ENCODE assay signal across 15 cellular contexts in the genomic region with DNA sequence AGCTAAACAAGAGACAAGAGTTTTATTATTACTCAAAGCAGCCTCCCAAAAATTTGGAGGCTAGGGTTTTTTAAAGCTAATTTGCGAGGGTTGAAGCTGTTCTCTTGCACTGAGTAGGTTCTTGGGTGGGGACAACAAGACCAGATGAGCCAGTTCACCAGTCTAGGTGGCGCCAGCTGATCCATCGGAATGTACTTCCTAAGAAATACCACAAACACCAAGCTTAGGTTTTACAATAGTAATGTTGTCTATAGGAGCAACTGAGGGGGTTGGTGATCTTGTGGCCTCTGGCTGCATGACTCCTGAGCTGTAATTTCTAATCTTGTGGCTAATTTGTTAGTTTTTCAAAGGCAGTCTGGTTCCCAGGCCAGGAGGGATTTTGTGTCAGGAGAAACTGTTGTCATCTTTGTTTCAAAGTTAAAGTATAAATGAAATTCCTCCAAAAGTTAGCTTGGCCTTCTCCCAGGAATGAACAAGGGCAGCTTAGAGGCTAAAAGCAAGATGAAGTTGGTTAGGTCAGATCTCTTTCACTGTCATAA.
A peak's percentile ranks its signal among the peaks of the same experiment; 100 is the strongest.
DNase-seq lines count a peak whose midpoint lies in the region; ATAC-seq and TF ChIP-seq lines count a peak whose summit lies in the region.
"Had no signal": no experiment of that assay in that cellular context is flagged by ENCODE, and none has a peak within 500 bp of the region (broad histone marks: within the 10 kb centered on the region; RNA-seq: fewer than 3 reads in every experiment).

No MANE protein-coding gene starts in this region.

- DNase-seq in EL (peak; percentile 56), NCI-H1048 (lab: John Stamatoyannopoulos, UW) (peak; percentile 9), endothelial cell (ENCODE audit: low spot score) (no peak), mesendoderm (peak; percentile 91), upper lobe of right lung (no peak)
- DNase-seq in activated CD4-positive, alpha-beta T cell treated with anti-CD3 and anti-CD28 coated beads, Interleukin-2, amount 10 ng/mL, durations not matched to agents 7 days and 5 days: no peak
- no peak for DNase-seq in activated T-cell treated with anti-CD3 and anti-CD28 coated beads, Interleukin-2, amount 50 U/mL, for 1 hour
- DNase-seq: GDM1; kidney; stimulated activated CD4-positive, alpha-beta T cell treated with anti-CD3 and anti-CD28 coated beads, Interleukin-4, amount 100 ng/mL, for 24 hours; stimulated activated naive CD4-positive, alpha-beta T cell treated with Interleukin-2 at 50 U/mL for 16 hours had no signal

- peak overlapping the region; percentile 18 for H3K18ac ChIP-seq in mesendoderm (ENCODE audit: low read length)

- peaks cover 4% of the 10 kb centered on the region for H3K9me3 Mint-ChIP-seq in endothelial cell (ENCODE audit: unreplicated experiment)
- no peaks in the 10 kb centered on the region for H3K9me3 Mint-ChIP-seq in activated CD4-positive, alpha-beta T cell treated with anti-CD3 and anti-CD28 coated beads, Interleukin-2, amount 10 ng/mL, durations not matched to agents 7 days and 5 days

- H3K27ac ChIP-seq in mesendoderm (ENCODE audit: low read depth, low read length): peak overlapping the region; percentile 29
- H3K27ac ChIP-seq in upper lobe of right lung: no peak overlapping the region
- H3K27ac ChIP-seq: C4-2B, esophagus muscularis mucosa, right atrium auricular region had no signal

- no peaks in the 10 kb centered on the region for H3K79me1 ChIP-seq in mesendoderm (ENCODE audit: low read length)

- H3K36me3 ChIP-seq in mesendoderm (ENCODE audit: control insufficient read depth, insufficient read depth, low read length) (no peaks in the 10 kb centered on the region), upper lobe of right lung (no peaks in the 10 kb centered on the region)
- H3K36me3 ChIP-seq: esophagus muscularis mucosa, right atrium auricular region had no signal

- H3K4me1 Mint-ChIP-seq in endothelial cell (ENCODE audit: unreplicated experiment): peaks cover 25% of the 10 kb centered on the region
- H3K4me1 Mint-ChIP-seq in activated CD4-positive, alpha-beta T cell treated with anti-CD3 and anti-CD28 coated beads, Interleukin-2, amount 10 ng/mL, durations not matched to agents 7 days and 5 days: no peaks in the 10 kb centered on the region

- H2BK120ac ChIP-seq in mesendoderm (ENCODE audit: low read depth, low read length): no peak overlapping the region

- no peak overlapping the region for H3K23ac ChIP-seq in mesendoderm (ENCODE audit: low read length)

- TF ChIP-seq CTCF in endothelial cell (IDR thresholded peaks at IDR 0.05; ENCODE audit: unreplicated experiment): no peak
- TF ChIP-seq CTCF in upper lobe of right lung (IDR thresholded peaks at IDR 0.05): no peak

- no peaks in the 10 kb centered on the region for H3K79me2 ChIP-seq in mesendoderm (ENCODE audit: control insufficient read depth, insufficient read depth, low read length)

- H3K4me3 Mint-ChIP-seq in endothelial cell (ENCODE audit: unreplicated experiment): no peak overlapping the region
- no peak overlapping the region for H3K4me3 Mint-ChIP-seq in activated CD4-positive, alpha-beta T cell treated with anti-CD3 and anti-CD28 coated beads, Interleukin-2, amount 10 ng/mL, durations not matched to agents 7 days and 5 days

- no peak overlapping the region for H2AK5ac ChIP-seq in mesendoderm (ENCODE audit: low read length)

- WGBS in mesendoderm (ENCODE audit: extremely low coverage, insufficient coverage, low lambda C conversion rate): no CpG with 5 or more reads among the region's 3 CpGs

- no peak overlapping the region for H3K4me2 ChIP-seq in mesendoderm (ENCODE audit: low read length)

- H3K56ac ChIP-seq in mesendoderm (ENCODE audit: low read length): no peak overlapping the region

- no peak overlapping the region for H3K9ac ChIP-seq in mesendoderm (ENCODE audit: low read length)

- H3K4me1 ChIP-seq in mesendoderm (ENCODE audit: control insufficient read depth, low read depth, low read length): no peaks in the 10 kb centered on the region
- no peaks in the 10 kb centered on the region for H3K4me1 ChIP-seq in upper lobe of right lung

- H3K4me3 ChIP-seq in mesendoderm (ENCODE audit: low read length) (no peak overlapping the region), upper lobe of right lung (no peak overlapping the region)
- H3K4me3 ChIP-seq: esophagus muscularis mucosa, right atrium auricular region had no signal

- no peak overlapping the region for H2BK15ac ChIP-seq in mesendoderm (replicated peaks; ENCODE audit: low read depth)

- H3K36me3 Mint-ChIP-seq in endothelial cell (ENCODE audit: low read depth, unreplicated experiment): no peaks in the 10 kb centered on the region
- no peaks in the 10 kb centered on the region for H3K36me3 Mint-ChIP-seq in activated CD4-positive, alpha-beta T cell treated with anti-CD3 and anti-CD28 coated beads, Interleukin-2, amount 10 ng/mL, durations not matched to agents 7 days and 5 days (ENCODE audit: low read depth)

- H2BK5ac ChIP-seq in mesendoderm (ENCODE audit: low read length): no peak overlapping the region

- POLR2A ChIA-PET in activated CD4-positive, alpha-beta T cell treated with anti-CD3 and anti-CD28 coated beads, Interleukin-2, amount 10 ng/mL, durations not matched to agents 7 days and 5 days (lab: Charles Lee): no interaction called here

- CTCF ChIA-PET in activated CD4-positive, alpha-beta T cell treated with anti-CD3 and anti-CD28 coated beads, Interleukin-2, amount 10 ng/mL, durations not matched to agents 7 days and 5 days (lab: Charles Lee): no interaction called here

- no peaks in the 10 kb centered on the region for H3K9me3 ChIP-seq in upper lobe of right lung
- H3K9me3 ChIP-seq: esophagus muscularis mucosa, right atrium auricular region had no signal

- no peak overlapping the region for H4K8ac ChIP-seq in mesendoderm (ENCODE audit: low read depth, low read length)

- ATAC-seq in GM21576 (IDR thresholded peaks at IDR 0.05; ENCODE audit: unreplicated experiment) (no peak), upper lobe of right lung (no peak)

- no peak overlapping the region for H3K4ac ChIP-seq in mesendoderm (ENCODE audit: low read depth, low read length)

- no peak overlapping the region for H4K5ac ChIP-seq in mesendoderm (ENCODE audit: low read length)

- intact Hi-C loops in upper lobe of right lung (cut with DNase I): no loop called here

- H3K27ac Mint-ChIP-seq in endothelial cell (ENCODE audit: unreplicated experiment): peak overlapping the region; percentile 90
- no peak overlapping the region for H3K27ac Mint-ChIP-seq in activated CD4-positive, alpha-beta T cell treated with anti-CD3 and anti-CD28 coated beads, Interleukin-2, amount 10 ng/mL, durations not matched to agents 7 days and 5 days

- H3K27me3 Mint-ChIP-seq in endothelial cell (ENCODE audit: unreplicated experiment): peaks cover 9% of the 10 kb centered on the region
- H3K27me3 Mint-ChIP-seq in activated CD4-positive, alpha-beta T cell treated with anti-CD3 and anti-CD28 coated beads, Interleukin-2, amount 10 ng/mL, durations not matched to agents 7 days and 5 days: no peaks in the 10 kb centered on the region

- H3K27me3 ChIP-seq in mesendoderm (ENCODE audit: insufficient read depth, low read length, poor library complexity) (no peaks in the 10 kb centered on the region), upper lobe of right lung (no peaks in the 10 kb centered on the region)
- H3K27me3 ChIP-seq: esophagus muscularis mucosa, right atrium auricular region had no signal

Comparison
In these comparisons a context has a peak if more than half of its experiments do, and no peak if none do; other contexts are left out.
1. DNase-seq: peak in EL (single experiment), NCI-H1048 (single experiment) and mesendoderm (single experiment); none in endothelial cell (single experiment), upper lobe of right lung (single experiment), activated CD4-positive, alpha-beta T cell treated with anti-CD3 and anti-CD28 coated beads, Interleukin-2, amount 10 ng/mL, durations not matched to agents 7 days and 5 days (single experiment) and activated T-cell treated with anti-CD3 and anti-CD28 coated beads, Interleukin-2, amount 50 U/mL, for 1 hour (single experiment).